ENCODE assay signal across 8 cellular contexts in the genomic region with DNA sequence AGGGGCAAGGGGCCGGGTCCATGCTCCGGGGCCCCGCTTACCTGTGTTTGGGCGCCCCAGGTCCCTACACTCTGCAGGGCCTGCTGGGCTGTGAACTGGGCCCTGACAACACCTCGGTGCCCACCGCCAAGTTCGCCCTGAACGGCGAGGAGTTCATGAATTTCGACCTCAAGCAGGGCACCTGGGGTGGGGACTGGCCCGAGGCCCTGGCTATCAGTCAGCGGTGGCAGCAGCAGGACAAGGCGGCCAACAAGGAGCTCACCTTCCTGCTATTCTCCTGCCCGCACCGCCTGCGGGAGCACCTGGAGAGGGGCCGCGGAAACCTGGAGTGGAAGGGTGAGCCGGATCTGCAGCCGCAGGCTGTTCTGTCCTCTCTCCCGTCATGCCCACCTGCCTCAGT. TPM values are rescaled to one million over a fixed set of nuclear protein-coding genes. Genes with fewer than 3 reads are reported as not detected.
DNase-seq lines count a peak whose midpoint lies in the region; ATAC-seq and TF ChIP-seq lines count a peak whose summit lies in the region.
"Had no signal": no experiment of that assay in that cellular context is flagged by ENCODE, and none has a peak within 500 bp of the region (broad histone marks: within the 10 kb centered on the region; RNA-seq: fewer than 3 reads in every experiment).

No MANE protein-coding gene starts in this region.

- no peak overlapping the region for H3K27ac ChIP-seq in CD8-positive, alpha-beta T cell (ENCODE audit: low read depth, low read length)
- H3K27ac ChIP-seq in SK-N-MC (peak overlapping the region; percentile 100), lower lobe of right lung (peak overlapping the region; percentile 89)

- H3K36me3 ChIP-seq in CD8-positive, alpha-beta T cell (ENCODE audit: insufficient read depth, low read length), result no peaks in the 10 kb centered on the region
- H3K36me3 ChIP-seq in SK-N-MC (ENCODE audit: insufficient read depth, low read length) (peaks cover 52% of the 10 kb centered on the region), lower lobe of right lung (peaks cover 6% of the 10 kb centered on the region)

- no peak for DNase-seq in CD8-positive, alpha-beta T cell
- no peak for DNase-seq in SK-N-MC (ENCODE audit: low read depth, low spot score)
- DNase-seq in lower lobe of right lung, result no peak
- no peak for DNase-seq in activated CD8-positive, alpha-beta memory T cell treated with anti-CD3 and anti-CD28 coated beads, Interleukin-2, amount 50 U/mL, for 4 hours
- no peak for DNase-seq in NK-92 (lab: John Stamatoyannopoulos, UW; ENCODE audit: unreplicated experiment)
- DNase-seq: GF-D8, NCI-H1436 treated with DMSO at 0.1 percent for 48 hours had no signal

- H3K4me3 Mint-ChIP-seq in CD8-positive, alpha-beta T cell, result peak overlapping the region; percentile 84

- no peak overlapping the region for H3K27ac Mint-ChIP-seq in CD8-positive, alpha-beta T cell

- H3K27me3 Mint-ChIP-seq in CD8-positive, alpha-beta T cell (ENCODE audit: low read depth), result no peaks in the 10 kb centered on the region

- H3K9me3 Mint-ChIP-seq in CD8-positive, alpha-beta T cell, result no peaks in the 10 kb centered on the region

- peaks cover 12% of the 10 kb centered on the region for H3K36me3 Mint-ChIP-seq in CD8-positive, alpha-beta T cell

- H3K4me1 Mint-ChIP-seq in CD8-positive, alpha-beta T cell (ENCODE audit: low read depth), result peaks cover 32% of the 10 kb centered on the region

- peak overlapping the region; percentile 100 for H3K9ac ChIP-seq in SK-N-MC (ENCODE audit: insufficient read length)

- H3K4me1 ChIP-seq in CD8-positive, alpha-beta T cell (ENCODE audit: insufficient read depth, low read length), result peaks cover 24% of the 10 kb centered on the region
- peaks cover 40% of the 10 kb centered on the region for H3K4me1 ChIP-seq in lower lobe of right lung

- H3K27me3 ChIP-seq in CD8-positive, alpha-beta T cell (ENCODE audit: insufficient read depth, low read length), result no peaks in the 10 kb centered on the region
- no peaks in the 10 kb centered on the region for H3K27me3 ChIP-seq in lower lobe of right lung (ENCODE audit: low read depth)

- CTCF ChIA-PET in CD8-positive, alpha-beta T cell (lab: Charles Lee), result interaction anchor here (0.6 to 4.2 kb wide), 6 partner anchors 9 to 56 kb away, joined by 3 to 28 read pairs (median 3); no protein-coding TSS in a partner anchor

- H3K4me3 ChIP-seq in CD8-positive, alpha-beta T cell (ENCODE audit: low read depth, low read length), result peak overlapping the region; percentile 66
- H3K4me3 ChIP-seq in SK-N-MC, result peak overlapping the region; percentile 100
- peak overlapping the region; percentile 85 for H3K4me3 ChIP-seq in lower lobe of right lung

- no peak for TF ChIP-seq CTCF in CD8-positive, alpha-beta T cell (IDR thresholded peaks at IDR 0.05)
- no peak for TF ChIP-seq CTCF in lower lobe of right lung (IDR thresholded peaks at IDR 0.05)

- intact Hi-C loops in CD8-positive, alpha-beta T cell (cut with DNase I, micrococcal nuclease), result no loop called here
- intact Hi-C loops in lower lobe of right lung (cut with DNase I), result no loop called here

- POLR2A ChIA-PET in CD8-positive, alpha-beta T cell (lab: Charles Lee), result interaction anchor here (1.0 to 1.2 kb wide), 2 partner anchors 20 to 55 kb away, joined by 3 read pairs; no protein-coding TSS in a partner anchor

- no peaks in the 10 kb centered on the region for H3K9me3 ChIP-seq in CD8-positive, alpha-beta T cell (ENCODE audit: low read length)
- H3K9me3 ChIP-seq in SK-N-MC (ENCODE audit: low read depth, low read length) (no peaks in the 10 kb centered on the region), lower lobe of right lung (no peaks in the 10 kb centered on the region)

- ATAC-seq in CD8-positive, alpha-beta T cell, result no peak
- no peak for ATAC-seq in lower lobe of right lung
- ATAC-seq in HG02623 (IDR thresholded peaks at IDR 0.05; ENCODE audit: unreplicated experiment), result no peak

RNA-seq across cellular contexts. Expression of a gene that starts 1.7 kb away (rescaled TPM):
- total RNA-seq in CD8-positive, alpha-beta T cell, result 10 to 100 TPM; 20.1 to 25.5 TPM
- 385 TPM for total RNA-seq in lower lobe of right lung

RNA-seq across cellular contexts. Expression of a gene that starts 13.7 kb away (rescaled TPM):
- total RNA-seq in CD8-positive, alpha-beta T cell, result 1 to 10 TPM; 1.3 to 2.4 TPM
- total RNA-seq in lower lobe of right lung, result 28.1 TPM

RNA-seq across cellular contexts. Expression of a gene that starts 17.9 kb away (rescaled TPM):
- total RNA-seq in CD8-positive, alpha-beta T cell, result 1,000 to 10,000 TPM; 3,746 to 3,873 TPM
- 1,649 TPM for total RNA-seq in lower lobe of right lung

RNA-seq across cellular contexts. Expression of a gene that starts 26.7 kb away (rescaled TPM):
- total RNA-seq in CD8-positive, alpha-beta T cell, result 1,000 to 10,000 TPM; 5,165 to 5,323 TPM
- 1,820 TPM for total RNA-seq in lower lobe of right lung

RNA-seq across cellular contexts. Expression of a gene that starts 40.1 kb away (rescaled TPM):
- 100 to 1,000 TPM; 246 to 259 TPM for total RNA-seq in CD8-positive, alpha-beta T cell
- total RNA-seq in lower lobe of right lung, result 12.8 TPM

Comparison
In these comparisons a context has a peak if more than half of its experiments do, and no peak if none do; other contexts are left out.
1. RNA of a gene that starts 1.7 kb away (total RNA-seq): 385 TPM in lower lobe of right lung (single experiment); 20.1 to 25.5 TPM in CD8-positive, alpha-beta T cell; every median in the first group is over 10 times any median in the second.
2. Peak in every context shown above with its lines, with median percentiles within 50 percentile points of each other: H3K4me3 ChIP-seq.